In genomic region chr11:38153985-38154384, GRCh38 we compare ENCODE assay signal across 1 cellular context.
TF ChIP-seq lines count a peak whose summit lies in the region.

No MANE protein-coding gene starts in this region.

TF ChIP-seq in GM23338, 12 proteins besides CTCF, POLR2A, EP300 and RAD21 (continued from another document):
- TF ChIP-seq ZNF462 (CRISPR knock-in tag; IDR thresholded peaks at IDR 0.05) (no peak), NANOG (IDR thresholded peaks at IDR 0.05; ENCODE audit: borderline replicate concordance) (no peak)
TF ChIP-seq in GM23338: peak in this region for 0.
